18 cellular contexts compared by ENCODE assay signal in genomic region chr15:29471306-29471705, GRCh38.
"Had no signal": no experiment of that assay in that cellular context is flagged by ENCODE, and none has a peak within 500 bp of the region (broad histone marks: within the 10 kb centered on the region; RNA-seq: fewer than 3 reads in every experiment).

No MANE protein-coding gene starts in this region.

- H3K36me3 Mint-ChIP-seq: natural killer cell treated with Interleukin-12 subunit alpha and Interleukin-12 subunit beta and Interleukin-15 and Interleukin-18, amount 100 ng/mL, for 72 hours; stimulated activated memory B cell treated with anti-CD40 and anti-IgM and Interleukin-4, amounts not matched to agents 10 μg/mL and 1 μg/mL and 100 μg/mL, for 72 hours had no signal

- H3K27ac Mint-ChIP-seq: natural killer cell treated with Interleukin-12 subunit alpha and Interleukin-12 subunit beta and Interleukin-15 and Interleukin-18, amount 100 ng/mL, for 72 hours; stimulated activated memory B cell treated with anti-CD40 and anti-IgM and Interleukin-4, amounts not matched to agents 10 μg/mL and 1 μg/mL and 100 μg/mL, for 72 hours; stimulated activated naive CD8-positive, alpha-beta T cell treated with anti-CD3 and anti-CD28 coated beads, Interleukin-15, Interleukin-2, amounts not matched to agents 100 ng/mL and 50 ng/mL, for 24 hours had no signal

- H3K4me1 Mint-ChIP-seq: stimulated activated memory B cell treated with anti-CD40 and anti-IgM and Interleukin-4, amounts not matched to agents 10 μg/mL and 1 μg/mL and 100 μg/mL, for 72 hours had no signal

- H3K4me3 ChIP-seq: coronary artery, esophagus muscularis mucosa, gastroesophageal sphincter, spleen, tibial artery, upper lobe of left lung, uterus had no signal

- DNase-seq: cerebellar nuclear complex; effector CD8-positive, alpha-beta T cell; foreskin fibroblast; glutamatergic neuron; spleen; stimulated activated CD4-positive, alpha-beta T cell treated with anti-CD3 and anti-CD28 coated beads, Interleukin-15, amount 100 ng/mL, for 24 hours; stimulated activated CD4-positive, alpha-beta T cell treated with anti-CD3 and anti-CD28 coated beads, Interleukin-1b, Interleukin-23, amount 100 ng/mL, for 48 hours; stimulated activated CD4-positive, alpha-beta T cell treated with anti-CD3 and anti-CD28 coated beads, Interleukin-4, amount 100 ng/mL, for 24 hours; tibial artery; upper lobe of left lung; uterus had no signal

- H3K4me3 Mint-ChIP-seq: natural killer cell treated with Interleukin-12 subunit alpha and Interleukin-12 subunit beta and Interleukin-15 and Interleukin-18, amount 100 ng/mL, for 72 hours; stimulated activated memory B cell treated with anti-CD40 and anti-IgM and Interleukin-4, amounts not matched to agents 10 μg/mL and 1 μg/mL and 100 μg/mL, for 72 hours; stimulated activated naive CD8-positive, alpha-beta T cell treated with anti-CD3 and anti-CD28 coated beads, Interleukin-15, Interleukin-2, amounts not matched to agents 100 ng/mL and 50 ng/mL, for 24 hours had no signal

- ATAC-seq: gastroesophageal sphincter; sciatic nerve; stimulated activated memory B cell treated with anti-CD40 and anti-IgM and Interleukin-4, amounts not matched to agents 10 μg/mL and 1 μg/mL and 100 μg/mL, for 72 hours had no signal

- H3K27ac ChIP-seq: coronary artery, esophagus muscularis mucosa, gastroesophageal sphincter, spleen, tibial artery, upper lobe of left lung, uterus had no signal

- H3K27me3 Mint-ChIP-seq: natural killer cell treated with Interleukin-12 subunit alpha and Interleukin-12 subunit beta and Interleukin-15 and Interleukin-18, amount 100 ng/mL, for 72 hours; stimulated activated naive CD8-positive, alpha-beta T cell treated with anti-CD3 and anti-CD28 coated beads, Interleukin-15, Interleukin-2, amounts not matched to agents 100 ng/mL and 50 ng/mL, for 24 hours had no signal

- H3K9me3 ChIP-seq: esophagus muscularis mucosa, gastroesophageal sphincter, spleen, tibial artery, upper lobe of left lung, uterus had no signal

- H3K4me1 ChIP-seq: esophagus muscularis mucosa, gastroesophageal sphincter, spleen, tibial artery, upper lobe of left lung, uterus had no signal

- H3K27me3 ChIP-seq: spleen, tibial artery, upper lobe of left lung, uterus had no signal

- H3K9me3 Mint-ChIP-seq: natural killer cell treated with Interleukin-12 subunit alpha and Interleukin-12 subunit beta and Interleukin-15 and Interleukin-18, amount 100 ng/mL, for 72 hours; stimulated activated memory B cell treated with anti-CD40 and anti-IgM and Interleukin-4, amounts not matched to agents 10 μg/mL and 1 μg/mL and 100 μg/mL, for 72 hours; stimulated activated naive CD8-positive, alpha-beta T cell treated with anti-CD3 and anti-CD28 coated beads, Interleukin-15, Interleukin-2, amounts not matched to agents 100 ng/mL and 50 ng/mL, for 24 hours had no signal

- H3K36me3 ChIP-seq: esophagus muscularis mucosa, gastroesophageal sphincter, spleen, tibial artery, upper lobe of left lung, uterus had no signal
